ENCODE assay signal across 22 cellular contexts in genomic region chr6:183668-184067, GRCh38.
DNase-seq lines count a peak whose midpoint lies in the region; ATAC-seq and TF ChIP-seq lines count a peak whose summit lies in the region.
"Had no signal": no experiment of that assay in that cellular context is flagged by ENCODE, and none has a peak within 500 bp of the region (broad histone marks: within the 10 kb centered on the region; RNA-seq: fewer than 3 reads in every experiment).

No MANE protein-coding gene starts in this region.

- DNase-seq in stimulated activated CD4-positive, alpha-beta T cell treated with anti-CD3 and anti-CD28 coated beads, Interleukin-1b, Interleukin-23, amount 100 ng/mL, for 48 hours, result peak; percentile 20
- DNase-seq in stimulated activated CD4-positive, alpha-beta T cell treated with anti-CD3 and anti-CD28 coated beads, Interleukin-2, amount 100 ng/mL, for 48 hours, result no peak
- DNase-seq in ureter (ENCODE audit: low spot score), result peak; percentile 12
- DNase-seq in mesothelial cell of epicardium (ENCODE audit: low spot score in 2 of 2, unreplicated experiment in 2 of 2), result no peak
- DNase-seq: activated CD8-positive, alpha-beta memory T cell treated with anti-CD3 and anti-CD28 coated beads for 24 hours; CD8-positive, alpha-beta T cell; cerebellar nuclear complex; effector CD4-positive, alpha-beta T cell; erythroblast; foreskin fibroblast; GF-D8; H7; NCI-H2171; NCI-H524 treated with DMSO at 0.1 percent for 48 hours had no signal

- no peak overlapping the region for H3K4me3 Mint-ChIP-seq in activated T-helper 17 cell treated with anti-CD3 and anti-CD28 coated beads, Interleukin-2, amount 50 U/mL, for 72 hours
- H3K4me3 Mint-ChIP-seq in mesothelial cell of epicardium, result no peak overlapping the region
- H3K4me3 Mint-ChIP-seq: activated T-helper 1 cell treated with anti-CD3 and anti-CD28 coated beads, Interleukin-12 subunit alpha, Interleukin-12 subunit beta, Interleukin-2, Interleukin-4 antibody, amounts not matched to agents 30 ng/mL and 10 ng/mL and 1 ng/mL, durations not matched to agents 14 hours and 24 hours and 36 hours; CD8-positive, alpha-beta T cell; neural progenitor cell; T-helper 2 cell treated with Interferon-gamma antibody and Interleukin-4, amounts not matched to agents 5 μg/mL and 100 μg/mL, for 36 hours had no signal

- H3K27me3 Mint-ChIP-seq in activated T-helper 17 cell treated with anti-CD3 and anti-CD28 coated beads, Interleukin-2, amount 50 U/mL, for 72 hours, result peaks cover under 1% of the 10 kb centered on the region
- H3K27me3 Mint-ChIP-seq in mesothelial cell of epicardium (ENCODE audit: low read depth), result peaks cover 8% of the 10 kb centered on the region

- peaks cover 12% of the 10 kb centered on the region for H3K4me1 Mint-ChIP-seq in activated T-helper 17 cell treated with anti-CD3 and anti-CD28 coated beads, Interleukin-2, amount 50 U/mL, for 72 hours
- peaks cover 10% of the 10 kb centered on the region for H3K4me1 Mint-ChIP-seq in mesothelial cell of epicardium

- H3K36me3 Mint-ChIP-seq in activated T-helper 17 cell treated with anti-CD3 and anti-CD28 coated beads, Interleukin-2, amount 50 U/mL, for 72 hours (ENCODE audit: low read depth), result no peaks in the 10 kb centered on the region
- H3K36me3 Mint-ChIP-seq in mesothelial cell of epicardium, result no peaks in the 10 kb centered on the region
- H3K36me3 Mint-ChIP-seq: CD8-positive, alpha-beta T cell; neural progenitor cell had no signal

- ATAC-seq in HG02678 (IDR thresholded peaks at IDR 0.05; ENCODE audit: unreplicated experiment) (peak; percentile 39), HG02623 (IDR thresholded peaks at IDR 0.05; ENCODE audit: unreplicated experiment) (no peak), GM21447 (IDR thresholded peaks at IDR 0.05; ENCODE audit: unreplicated experiment) (no peak)
- ATAC-seq in activated T-helper 17 cell treated with anti-CD3 and anti-CD28 coated beads, Interleukin-2, amount 50 U/mL, for 72 hours (replicated peaks), result peak; percentile 60
- ATAC-seq: CD8-positive, alpha-beta T cell; K562 had no signal

- H3K9me3 Mint-ChIP-seq in activated T-helper 17 cell treated with anti-CD3 and anti-CD28 coated beads, Interleukin-2, amount 50 U/mL, for 72 hours, result no peaks in the 10 kb centered on the region
- H3K9me3 Mint-ChIP-seq in mesothelial cell of epicardium, result no peaks in the 10 kb centered on the region
- H3K9me3 Mint-ChIP-seq: CD8-positive, alpha-beta T cell had no signal

- no peak overlapping the region for H3K27ac Mint-ChIP-seq in activated T-helper 17 cell treated with anti-CD3 and anti-CD28 coated beads, Interleukin-2, amount 50 U/mL, for 72 hours
- no peak overlapping the region for H3K27ac Mint-ChIP-seq in mesothelial cell of epicardium
- H3K27ac Mint-ChIP-seq: activated T-helper 1 cell treated with anti-CD3 and anti-CD28 coated beads, Interleukin-12 subunit alpha, Interleukin-12 subunit beta, Interleukin-2, Interleukin-4 antibody, amounts not matched to agents 30 ng/mL and 10 ng/mL and 1 ng/mL, durations not matched to agents 14 hours and 24 hours and 36 hours; CD8-positive, alpha-beta T cell; neural progenitor cell; T-helper 2 cell treated with Interferon-gamma antibody and Interleukin-4, amounts not matched to agents 5 μg/mL and 100 μg/mL, for 36 hours had no signal

- no peak for TF ChIP-seq CTCF in mesothelial cell of epicardium (IDR thresholded peaks at IDR 0.05; ENCODE audit: unreplicated experiment)

Comparison
In these comparisons a context has a peak if more than half of its experiments do, and no peak if none do; other contexts are left out.
1. DNase-seq: peak in stimulated activated CD4-positive, alpha-beta T cell treated with anti-CD3 and anti-CD28 coated beads, Interleukin-1b, Interleukin-23, amount 100 ng/mL, for 48 hours (single experiment) and ureter (single experiment); none in stimulated activated CD4-positive, alpha-beta T cell treated with anti-CD3 and anti-CD28 coated beads, Interleukin-2, amount 100 ng/mL, for 48 hours (0 of 2) and mesothelial cell of epicardium (0 of 2).
2. ATAC-seq: peak in HG02678 (single experiment) and activated T-helper 17 cell treated with anti-CD3 and anti-CD28 coated beads, Interleukin-2, amount 50 U/mL, for 72 hours (single experiment); none in HG02623 (single experiment) and GM21447 (single experiment).